1 cellular context compared by ENCODE assay signal in the genomic region with DNA sequence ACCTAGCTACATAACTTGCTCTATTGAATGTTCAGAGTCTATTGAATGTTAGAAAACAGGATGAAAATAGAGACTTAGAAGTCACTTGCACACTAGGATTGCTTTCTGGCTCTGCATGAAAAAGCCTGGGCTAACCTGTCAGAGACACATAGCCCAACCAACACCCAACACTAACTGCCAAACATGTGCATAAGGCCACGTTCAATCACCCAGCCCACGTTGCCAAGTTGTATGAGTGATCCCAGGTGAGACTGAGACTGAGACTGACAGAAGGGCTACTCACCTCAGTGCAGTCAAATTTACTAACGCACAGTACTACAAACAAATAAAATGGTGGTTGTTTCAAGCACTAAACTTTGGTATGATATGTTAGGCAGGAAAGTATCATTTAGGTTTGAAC.
TF ChIP-seq lines count a peak whose summit lies in the region.

No MANE protein-coding gene starts in this region.

TF ChIP-seq in HepG2, 621 proteins besides CTCF, POLR2A, EP300 and RAD21 (continued from another document):
- TF ChIP-seq, protein P1, sequence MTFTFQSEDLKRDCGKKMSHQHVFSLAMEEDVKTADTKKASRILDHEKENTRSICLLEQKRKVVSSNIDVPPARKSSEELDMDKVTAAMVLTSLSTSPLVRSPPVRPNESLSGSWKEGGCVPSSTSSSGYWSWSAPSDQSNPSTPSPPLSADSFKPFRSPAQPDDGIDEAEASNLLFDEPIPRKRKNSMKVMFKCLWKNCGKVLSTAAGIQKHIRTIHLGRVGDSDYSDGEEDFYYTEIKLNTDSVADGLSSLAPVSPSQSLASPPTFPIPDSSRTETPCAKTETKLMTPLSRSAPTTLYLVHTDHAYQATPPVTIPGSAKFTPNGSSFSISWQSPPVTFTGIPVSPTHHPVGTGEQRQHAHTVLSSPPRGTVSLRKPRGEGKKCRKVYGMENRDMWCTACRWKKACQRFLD (CRISPR knock-in tag; IDR thresholded peaks at IDR 0.05; ENCODE audit: borderline replicate concordance) = no peak
- TF ChIP-seq HHEX (CRISPR knock-in tag; IDR thresholded peaks at IDR 0.05) = no peak
- TF ChIP-seq, protein P2, sequence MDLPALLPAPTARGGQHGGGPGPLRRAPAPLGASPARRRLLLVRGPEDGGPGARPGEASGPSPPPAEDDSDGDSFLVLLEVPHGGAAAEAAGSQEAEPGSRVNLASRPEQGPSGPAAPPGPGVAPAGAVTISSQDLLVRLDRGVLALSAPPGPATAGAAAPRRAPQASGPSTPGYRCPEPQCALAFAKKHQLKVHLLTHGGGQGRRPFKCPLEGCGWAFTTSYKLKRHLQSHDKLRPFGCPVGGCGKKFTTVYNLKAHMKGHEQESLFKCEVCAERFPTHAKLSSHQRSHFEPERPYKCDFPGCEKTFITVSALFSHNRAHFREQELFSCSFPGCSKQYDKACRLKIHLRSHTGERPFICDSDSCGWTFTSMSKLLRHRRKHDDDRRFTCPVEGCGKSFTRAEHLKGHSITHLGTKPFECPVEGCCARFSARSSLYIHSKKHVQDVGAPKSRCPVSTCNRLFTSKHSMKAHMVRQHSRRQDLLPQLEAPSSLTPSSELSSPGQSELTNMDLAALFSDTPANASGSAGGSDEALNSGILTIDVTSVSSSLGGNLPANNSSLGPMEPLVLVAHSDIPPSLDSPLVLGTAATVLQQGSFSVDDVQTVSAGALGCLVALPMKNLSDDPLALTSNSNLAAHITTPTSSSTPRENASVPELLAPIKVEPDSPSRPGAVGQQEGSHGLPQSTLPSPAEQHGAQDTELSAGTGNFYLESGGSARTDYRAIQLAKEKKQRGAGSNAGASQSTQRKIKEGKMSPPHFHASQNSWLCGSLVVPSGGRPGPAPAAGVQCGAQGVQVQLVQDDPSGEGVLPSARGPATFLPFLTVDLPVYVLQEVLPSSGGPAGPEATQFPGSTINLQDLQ (CRISPR knock-in tag; IDR thresholded peaks at IDR 0.05) = no peak
- TF ChIP-seq, protein P3, sequence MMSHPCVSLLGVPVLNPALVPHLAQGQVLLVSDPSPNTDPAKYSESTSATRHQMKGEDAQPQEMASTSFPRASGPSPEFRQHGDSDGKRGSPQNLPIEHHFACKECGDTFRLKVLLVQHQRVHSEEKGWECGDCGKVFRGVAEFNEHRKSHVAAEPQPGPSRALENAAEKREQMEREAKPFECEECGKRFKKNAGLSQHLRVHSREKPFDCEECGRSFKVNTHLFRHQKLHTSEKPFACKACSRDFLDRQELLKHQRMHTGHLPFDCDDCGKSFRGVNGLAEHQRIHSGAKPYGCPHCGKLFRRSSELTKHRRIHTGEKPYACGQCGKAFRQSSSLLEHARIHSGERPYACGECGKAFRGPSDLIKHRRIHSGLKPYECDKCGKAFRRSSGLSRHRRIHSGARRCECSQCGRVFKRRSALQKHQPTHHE (CRISPR knock-in tag; IDR thresholded peaks at IDR 0.05; ENCODE audit: borderline replicate concordance) = no peak
- TF ChIP-seq HNRNPLL (IDR thresholded peaks at IDR 0.05; ENCODE audit: low read depth, low read length, poor library complexity, severe bottlenecking) = no peak
- TF ChIP-seq ZNF12 (CRISPR knock-in tag; IDR thresholded peaks at IDR 0.05) = no peak
- no peak for TF ChIP-seq ZNF816 (CRISPR knock-in tag; IDR thresholded peaks at IDR 0.05; ENCODE audit: borderline replicate concordance)
- TF ChIP-seq, protein P4, sequence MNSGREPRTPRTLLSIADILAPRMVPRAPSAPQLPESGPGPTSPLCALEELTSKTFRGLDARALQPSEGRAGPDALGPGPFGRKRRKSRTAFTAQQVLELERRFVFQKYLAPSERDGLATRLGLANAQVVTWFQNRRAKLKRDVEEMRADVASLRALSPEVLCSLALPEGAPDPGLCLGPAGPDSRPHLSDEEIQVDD (CRISPR knock-in tag; IDR thresholded peaks at IDR 0.05; ENCODE audit: borderline replicate concordance) = no peak
- TF ChIP-seq ZNF296 (CRISPR knock-in tag; conservative IDR thresholded peaks at IDR 0.05) = no peak
- no peak for TF ChIP-seq SNAI1 (CRISPR knock-in tag; IDR thresholded peaks at IDR 0.05; ENCODE audit: borderline replicate concordance)
